ENCODE assay signal across 8 cellular contexts in genomic region chr19:2945575-2946184, GRCh38. TPM values are rescaled to one million over a fixed set of nuclear protein-coding genes. Genes with fewer than 3 reads are reported as not detected.
DNase-seq lines count a peak whose midpoint lies in the region; ATAC-seq and TF ChIP-seq lines count a peak whose summit lies in the region.

No MANE protein-coding gene starts in this region.

- no peak overlapping the region for H3K4ac ChIP-seq in H9 (ENCODE audit: low read depth, low read length)

- no peaks in the 10 kb centered on the region for H3K27me3 ChIP-seq in H9 (ENCODE audit: insufficient read depth, low read length)
- no peaks in the 10 kb centered on the region for H3K27me3 ChIP-seq in smooth muscle cell (ENCODE audit: low read depth)

- H2AFZ ChIP-seq in H9 (ENCODE audit: low read length) = no peak overlapping the region
- H2AFZ ChIP-seq in smooth muscle cell (ENCODE audit: low read depth) = peak overlapping the region; percentile 95

- peaks cover 0 to 2% of the 10 kb centered on the region in 2 experiments; a peak in 1 of 5 replicates for H3K9me3 Mint-ChIP-seq in H9
- H3K9me3 Mint-ChIP-seq in activated T-helper 1 cell treated with anti-CD3 and anti-CD28 coated beads, Interleukin-12 subunit alpha, Interleukin-12 subunit beta, Interleukin-2, Interleukin-4 antibody, amounts not matched to agents 30 ng/mL and 10 ng/mL and 1 ng/mL, durations not matched to agents 14 hours and 24 hours and 36 hours = peaks cover 3% of the 10 kb centered on the region

- no peak overlapping the region for H3K56ac ChIP-seq in H9 (ENCODE audit: insufficient read length, low read depth, low read length)

- no peaks in the 10 kb centered on the region for H3K27me3 Mint-ChIP-seq in H9 (ENCODE audit: low read depth)
- H3K27me3 Mint-ChIP-seq in activated T-helper 1 cell treated with anti-CD3 and anti-CD28 coated beads, Interleukin-12 subunit alpha, Interleukin-12 subunit beta, Interleukin-2, Interleukin-4 antibody, amounts not matched to agents 30 ng/mL and 10 ng/mL and 1 ng/mL, durations not matched to agents 14 hours and 24 hours and 36 hours (ENCODE audit: insufficient read depth) = no peaks in the 10 kb centered on the region

- H3K79me2 ChIP-seq in H9 (ENCODE audit: insufficient read depth, low read length) (peaks cover 5% of the 10 kb centered on the region; the same call in 1 of the 2 replicates), smooth muscle cell (ENCODE audit: low read depth) (peaks cover 21% of the 10 kb centered on the region)

- no peak for TF ChIP-seq CTCF in H9 (conservative IDR thresholded peaks at IDR 0.05)
- no peak for TF ChIP-seq CTCF in smooth muscle cell (IDR thresholded peaks at IDR 0.05; ENCODE audit: borderline replicate concordance, insufficient read depth, poor library complexity, severe bottlenecking)

- H3K23ac ChIP-seq in H9 (ENCODE audit: insufficient read length, low read depth, low read length) = no peak overlapping the region

- peak overlapping the region; percentile 31 for H3K4me2 ChIP-seq in H9 (ENCODE audit: insufficient read depth, insufficient read length, low read length)
- peak overlapping the region; percentile 85 for H3K4me2 ChIP-seq in smooth muscle cell

- no peak overlapping the region for H3K14ac ChIP-seq in H9 (ENCODE audit: insufficient read depth, low read length)

- no peak overlapping the region for H2BK5ac ChIP-seq in H9 (ENCODE audit: insufficient read length, low read length)

- no peaks in the 10 kb centered on the region for H3K36me3 ChIP-seq in smooth muscle cell (ENCODE audit: low read depth)

- peaks cover 5% of the 10 kb centered on the region for H3K23me2 ChIP-seq in H9 (ENCODE audit: insufficient read length, low read depth, low read length, poor library complexity, severe bottlenecking)

- no peak overlapping the region for H2BK12ac ChIP-seq in H9 (ENCODE audit: insufficient read length, low read depth, low read length)

- no peaks in the 10 kb centered on the region for H3K79me1 ChIP-seq in H9 (ENCODE audit: insufficient read depth, low read depth, low read length, poor library complexity, severe bottlenecking)

- H2AK5ac ChIP-seq in H9 (ENCODE audit: insufficient read length, low read length) = no peak overlapping the region

- no peak overlapping the region for H4K8ac ChIP-seq in H9 (replicated peaks; ENCODE audit: insufficient read length, low read depth, low read length)

- no peak overlapping the region for H3K18ac ChIP-seq in H9 (ENCODE audit: insufficient read length, low read depth, low read length)

- DNase-seq in H9 = no peak
- no peak for DNase-seq in activated T-helper 1 cell treated with anti-CD3 and anti-CD28 coated beads, Interleukin-12 subunit alpha, Interleukin-12 subunit beta, Interleukin-2, Interleukin-4 antibody, amounts not matched to agents 30 ng/mL and 10 ng/mL and 1 ng/mL, durations not matched to agents 14 hours and 24 hours and 36 hours (ENCODE audit: low spot score)
- DNase-seq in smooth muscle cell (lab: John Stamatoyannopoulos, UW; ENCODE audit: unreplicated experiment) = no peak
- no peak for DNase-seq in mesenteric fat pad (ENCODE audit: low spot score)
- no peak for DNase-seq in NCI-H1436 treated with DMSO at 0.1 percent for 48 hours (lab: John Stamatoyannopoulos, UW)
- DNase-seq in activated CD8-positive, alpha-beta memory T cell treated with anti-CD3 and anti-CD28 coated beads, Interleukin-2, amount 50 U/mL, for 48 hours = no peak

- H3K4me3 ChIP-seq in iPS-11a (ENCODE audit: low read depth, low read length) (peak overlapping the region; percentile 52), smooth muscle cell (peak overlapping the region; percentile 94)

- H4K20me1 ChIP-seq in H9 (ENCODE audit: control insufficient read depth, insufficient read depth, insufficient read length) (no peaks in the 10 kb centered on the region), smooth muscle cell (ENCODE audit: low read depth) (no peaks in the 10 kb centered on the region)

- H2BK120ac ChIP-seq in H9 (ENCODE audit: low read depth, low read length, poor library complexity, severe bottlenecking) = no peak overlapping the region

- intact Hi-C loops in activated T-helper 1 cell treated with anti-CD3 and anti-CD28 coated beads, Interleukin-12 subunit alpha, Interleukin-12 subunit beta, Interleukin-2, Interleukin-4 antibody, amounts not matched to agents 30 ng/mL and 10 ng/mL and 1 ng/mL, durations not matched to agents 14 hours and 24 hours and 36 hours (cut with micrococcal nuclease) = no loop called here

- peak overlapping the region in 1 of 3 experiments; percentile 72; a peak in 1 of 7 replicates for H3K27ac Mint-ChIP-seq in H9
- H3K27ac Mint-ChIP-seq in activated T-helper 1 cell treated with anti-CD3 and anti-CD28 coated beads, Interleukin-12 subunit alpha, Interleukin-12 subunit beta, Interleukin-2, Interleukin-4 antibody, amounts not matched to agents 30 ng/mL and 10 ng/mL and 1 ng/mL, durations not matched to agents 14 hours and 24 hours and 36 hours = peak overlapping the region; percentile 97

- no peak overlapping the region for H3T11ph ChIP-seq in H9 (ENCODE audit: low read length)

- no peak overlapping the region for H4K91ac ChIP-seq in H9 (ENCODE audit: insufficient read length, low read depth, low read length)

- H3K4me3 Mint-ChIP-seq in H9 = peak overlapping the region; percentile 84 to 92
- H3K4me3 Mint-ChIP-seq in activated T-helper 1 cell treated with anti-CD3 and anti-CD28 coated beads, Interleukin-12 subunit alpha, Interleukin-12 subunit beta, Interleukin-2, Interleukin-4 antibody, amounts not matched to agents 30 ng/mL and 10 ng/mL and 1 ng/mL, durations not matched to agents 14 hours and 24 hours and 36 hours = peak overlapping the region; percentile 93

- H3K4me1 ChIP-seq in H9 (ENCODE audit: insufficient read depth, low read length) (peaks cover 3% of the 10 kb centered on the region; the same call in 1 of the 2 replicates), smooth muscle cell (ENCODE audit: low read depth) (peaks cover 9% of the 10 kb centered on the region)

- H2BK20ac ChIP-seq in H9 (ENCODE audit: low read depth, low read length, poor library complexity, severe bottlenecking) = no peak overlapping the region

- H3K36me3 Mint-ChIP-seq in H9 (ENCODE audit: insufficient read depth in 1 of 3, low read depth in 3 of 3) = no peaks in the 10 kb centered on the region; a peak in 2 of 7 replicates
- peaks cover 9% of the 10 kb centered on the region for H3K36me3 Mint-ChIP-seq in activated T-helper 1 cell treated with anti-CD3 and anti-CD28 coated beads, Interleukin-12 subunit alpha, Interleukin-12 subunit beta, Interleukin-2, Interleukin-4 antibody, amounts not matched to agents 30 ng/mL and 10 ng/mL and 1 ng/mL, durations not matched to agents 14 hours and 24 hours and 36 hours (ENCODE audit: low read depth)

- H3K9ac ChIP-seq in H9 (ENCODE audit: extremely low read depth, insufficient read length, low read length) = no peak overlapping the region
- peak overlapping the region; percentile 81 for H3K9ac ChIP-seq in smooth muscle cell (ENCODE audit: low read depth)

- H4K5ac ChIP-seq in H9 (ENCODE audit: insufficient read length, low read depth, low read length) = no peak overlapping the region

- H3K9me3 ChIP-seq in H9 (ENCODE audit: control insufficient read depth, low read depth, low read length) (no peaks in the 10 kb centered on the region), smooth muscle cell (replicated peaks; ENCODE audit: low read depth) (no peaks in the 10 kb centered on the region)

- no peak overlapping the region for H2BK15ac ChIP-seq in H9 (ENCODE audit: low read depth, low read length)

- WGBS in H9 (ENCODE audit: extremely low coverage, insufficient read length, low lambda C conversion rate) = no CpG with 5 or more reads among the region's 17 CpGs
- 63% methylated on average over 17 of the region's 17 CpGs for WGBS in smooth muscle cell (ENCODE audit: low lambda C conversion rate)

- H3K27ac ChIP-seq in H9 (ENCODE audit: insufficient read length, low read depth, low read length) (no peak overlapping the region), smooth muscle cell (ENCODE audit: low read depth) (peak overlapping the region; percentile 86)

- peaks cover 12 to 18% of the 10 kb centered on the region in 2 experiments for H3K4me1 Mint-ChIP-seq in H9
- peaks cover 22% of the 10 kb centered on the region for H3K4me1 Mint-ChIP-seq in activated T-helper 1 cell treated with anti-CD3 and anti-CD28 coated beads, Interleukin-12 subunit alpha, Interleukin-12 subunit beta, Interleukin-2, Interleukin-4 antibody, amounts not matched to agents 30 ng/mL and 10 ng/mL and 1 ng/mL, durations not matched to agents 14 hours and 24 hours and 36 hours (ENCODE audit: low read depth)

- peaks cover 5% of the 10 kb centered on the region for H3F3A ChIP-seq in smooth muscle cell (ENCODE audit: low read depth)

- no peak for ATAC-seq in HG02885 (IDR thresholded peaks at IDR 0.05; ENCODE audit: poor library complexity, unreplicated experiment)

RNA-seq across cellular contexts. Expression of gene ZNF77, which starts 0.9 kb away (rescaled TPM):
- total RNA-seq in H9 (2021) = 4.3 and 4.6 TPM in 2 replicates
- 3.2 and 5.3 TPM in 2 replicates for total RNA-seq in activated T-helper 1 cell treated with anti-CD3 and anti-CD28 coated beads, Interleukin-12 subunit alpha, Interleukin-12 subunit beta, Interleukin-2, Interleukin-4 antibody, amounts not matched to agents 30 ng/mL and 10 ng/mL and 1 ng/mL, durations not matched to agents 14 hours and 24 hours and 36 hours
- 2.5 and 4.5 TPM in 2 replicates for total RNA-seq in smooth muscle cell
- 2.3 and 3.5 TPM in 2 replicates for polyA plus RNA-seq in smooth muscle cell
- total RNA-seq in mesenteric fat pad = 3.1 TPM

RNA-seq across cellular contexts. Expression of gene TLE6, which starts 31.7 kb away (rescaled TPM):
- total RNA-seq in H9 (2021) (1.1 and 1.7 TPM in 2 replicates), smooth muscle cell (0.27 and 4.1 TPM in 2 replicates), mesenteric fat pad (0.93 TPM)
- 0.57 and 0.83 TPM in 2 replicates for total RNA-seq in activated T-helper 1 cell treated with anti-CD3 and anti-CD28 coated beads, Interleukin-12 subunit alpha, Interleukin-12 subunit beta, Interleukin-2, Interleukin-4 antibody, amounts not matched to agents 30 ng/mL and 10 ng/mL and 1 ng/mL, durations not matched to agents 14 hours and 24 hours and 36 hours
- 0.70 and 3.2 TPM in 2 replicates for polyA plus RNA-seq in smooth muscle cell

RNA-seq across cellular contexts. Expression of gene ZNF57, which starts 45.0 kb away (rescaled TPM):
- total RNA-seq in H9 (2021) (7.8 and 8.8 TPM in 2 replicates), smooth muscle cell (1.2 and 2.3 TPM in 2 replicates), mesenteric fat pad (1.6 TPM)
- 2.2 and 2.6 TPM in 2 replicates for total RNA-seq in activated T-helper 1 cell treated with anti-CD3 and anti-CD28 coated beads, Interleukin-12 subunit alpha, Interleukin-12 subunit beta, Interleukin-2, Interleukin-4 antibody, amounts not matched to agents 30 ng/mL and 10 ng/mL and 1 ng/mL, durations not matched to agents 14 hours and 24 hours and 36 hours
- polyA plus RNA-seq in smooth muscle cell = 0.40 and 1.7 TPM in 2 replicates
